In genomic region chr9:128128836-128129590, GRCh38 we compare ENCODE assay signal across 8 cellular contexts. TPM values are rescaled to one million over a fixed set of nuclear protein-coding genes. Genes with fewer than 3 reads are reported as not detected.
DNase-seq lines count a peak whose midpoint lies in the region; ATAC-seq lines count a peak whose summit lies in the region.

No MANE protein-coding gene starts in this region.

- peak overlapping the region; percentile 98 for H3K27ac Mint-ChIP-seq in activated naive CD8-positive, alpha-beta T cell treated with anti-CD3 and anti-CD28 coated beads for 36 hours
- H3K27ac Mint-ChIP-seq in stimulated activated naive CD8-positive, alpha-beta T cell treated with anti-CD3 and anti-CD28 coated beads, Interleukin-15, amount 100 ng/mL, for 72 hours = no peak overlapping the region

- peak; percentile 45 for DNase-seq in DMS 273 (lab: John Stamatoyannopoulos, UW; ENCODE audit: unreplicated experiment)
- no peak for DNase-seq in DMS 273 treated with DMSO at 0.1 percent for 48 hours (lab: John Stamatoyannopoulos, UW)
- DNase-seq in activated naive CD8-positive, alpha-beta T cell treated with anti-CD3 and anti-CD28 coated beads for 36 hours = no peak
- DNase-seq in stimulated activated naive CD8-positive, alpha-beta T cell treated with anti-CD3 and anti-CD28 coated beads, Interleukin-15, amount 100 ng/mL, for 72 hours = no peak
- DNase-seq in NCI-H82 treated with DMSO at 0.1 percent for 48 hours (lab: John Stamatoyannopoulos, UW; ENCODE audit: unreplicated experiment) = no peak

- peaks cover 9% of the 10 kb centered on the region for H3K36me3 Mint-ChIP-seq in activated naive CD8-positive, alpha-beta T cell treated with anti-CD3 and anti-CD28 coated beads for 36 hours

- no peaks in the 10 kb centered on the region for H3K36me3 ChIP-seq in iPS-18a (ENCODE audit: control insufficient read depth, low read depth, low read length)

- no peak overlapping the region for H3K9ac ChIP-seq in iPS-18a (ENCODE audit: low read length)

- H3K4me3 Mint-ChIP-seq in activated naive CD8-positive, alpha-beta T cell treated with anti-CD3 and anti-CD28 coated beads for 36 hours = peak overlapping the region; percentile 97
- H3K4me3 Mint-ChIP-seq in stimulated activated naive CD8-positive, alpha-beta T cell treated with anti-CD3 and anti-CD28 coated beads, Interleukin-15, amount 100 ng/mL, for 72 hours = peak overlapping the region; percentile 98 to 99

- no peak for ATAC-seq in stimulated activated naive CD8-positive, alpha-beta T cell treated with anti-CD3 and anti-CD28 coated beads, Interleukin-15, amount 100 ng/mL, for 72 hours
- ATAC-seq in GM18502 (IDR thresholded peaks at IDR 0.05; ENCODE audit: poor library complexity, unreplicated experiment) (no peak), GM21825 (IDR thresholded peaks at IDR 0.05; ENCODE audit: unreplicated experiment) (no peak)

- H3K4me3 ChIP-seq in iPS-18a (ENCODE audit: low read length) = peak overlapping the region; percentile 84

- H3K9me3 ChIP-seq in iPS-18a (ENCODE audit: control insufficient read depth, low read depth, low read length) = no peaks in the 10 kb centered on the region

- H3K4me1 ChIP-seq in iPS-18a (ENCODE audit: control insufficient read depth, low read depth, low read length) = peaks cover 5% of the 10 kb centered on the region

- peaks cover 28% of the 10 kb centered on the region for H3K4me1 Mint-ChIP-seq in activated naive CD8-positive, alpha-beta T cell treated with anti-CD3 and anti-CD28 coated beads for 36 hours
- H3K4me1 Mint-ChIP-seq in stimulated activated naive CD8-positive, alpha-beta T cell treated with anti-CD3 and anti-CD28 coated beads, Interleukin-15, amount 100 ng/mL, for 72 hours = peaks cover 51% of the 10 kb centered on the region

- H3K27ac ChIP-seq in iPS-18a (ENCODE audit: low read length) = no peak overlapping the region

- H3K9me3 Mint-ChIP-seq in activated naive CD8-positive, alpha-beta T cell treated with anti-CD3 and anti-CD28 coated beads for 36 hours = no peaks in the 10 kb centered on the region
- no peaks in the 10 kb centered on the region for H3K9me3 Mint-ChIP-seq in stimulated activated naive CD8-positive, alpha-beta T cell treated with anti-CD3 and anti-CD28 coated beads, Interleukin-15, amount 100 ng/mL, for 72 hours

- H3K27me3 ChIP-seq in iPS-18a (ENCODE audit: control insufficient read depth, insufficient read depth, low read length) = peaks cover 10% of the 10 kb centered on the region

- H3K27me3 Mint-ChIP-seq in activated naive CD8-positive, alpha-beta T cell treated with anti-CD3 and anti-CD28 coated beads for 36 hours = peaks cover 4% of the 10 kb centered on the region
- peaks cover 20% of the 10 kb centered on the region for H3K27me3 Mint-ChIP-seq in stimulated activated naive CD8-positive, alpha-beta T cell treated with anti-CD3 and anti-CD28 coated beads, Interleukin-15, amount 100 ng/mL, for 72 hours

RNA-seq across cellular contexts. Expression of gene PTGES2, which starts 1.5 kb away (rescaled TPM):
- 10 to 100 TPM; 63.3 to 66.1 TPM for total RNA-seq in activated naive CD8-positive, alpha-beta T cell treated with anti-CD3 and anti-CD28 coated beads for 36 hours

RNA-seq across cellular contexts. Expression of gene LCN2, which starts 20.2 kb away (rescaled TPM):
- not detected for total RNA-seq in activated naive CD8-positive, alpha-beta T cell treated with anti-CD3 and anti-CD28 coated beads for 36 hours

RNA-seq across cellular contexts. Expression of gene BBLN, which starts 31.1 kb away (rescaled TPM):
- total RNA-seq in activated naive CD8-positive, alpha-beta T cell treated with anti-CD3 and anti-CD28 coated beads for 36 hours = 10 to 100 TPM; 74.1 to 77.3 TPM
